ENCODE assay signal across 7 cellular contexts in genomic region chr7:105581066-105581811, GRCh38. TPM values are rescaled to one million over a fixed set of nuclear protein-coding genes. Genes with fewer than 3 reads are reported as not detected.
A peak's percentile ranks its signal among the peaks of the same experiment; 100 is the strongest.
DNase-seq lines count a peak whose midpoint lies in the region; ATAC-seq and TF ChIP-seq lines count a peak whose summit lies in the region.

Gene EFCAB10, minus strand, starts transcription at chr7:105581493. Its CDS starts 30 bp downstream, at chr7:105581463.

- ATAC-seq in GM18505 (IDR thresholded peaks at IDR 0.05; ENCODE audit: unreplicated experiment) (peak; percentile 77), HG02870 (IDR thresholded peaks at IDR 0.05; ENCODE audit: unreplicated experiment) (peak; percentile 80), foreskin keratinocyte (peak; percentile 79), thoracic aorta (ENCODE audit: insufficient number of reproducible peaks, low FRiP score, low read depth) (no peak)

- H3K4me3 ChIP-seq in thoracic aorta = peak within 1 kb of the TSS; percentile 47

- H3K36me3 ChIP-seq in thoracic aorta = no peaks in the 10 kb centered on the region

- H3K9me3 ChIP-seq in thoracic aorta = no peaks in the 10 kb centered on the region

- H3K27me3 Mint-ChIP-seq in nephron progenitor cell (ENCODE audit: low read depth, poor library complexity) = peaks cover 4% of the 10 kb centered on the region

- peak within 1 kb of the TSS; percentile 81 for H3K4me3 Mint-ChIP-seq in nephron progenitor cell

- H3K27me3 ChIP-seq in foreskin keratinocyte = no peaks in the 10 kb centered on the region
- no peaks in the 10 kb centered on the region for H3K27me3 ChIP-seq in thoracic aorta (replicated peaks; ENCODE audit: insufficient read depth)

- no peaks in the 10 kb centered on the region for H3K36me3 Mint-ChIP-seq in nephron progenitor cell (ENCODE audit: low read depth)

- TF ChIP-seq CTCF in foreskin keratinocyte (conservative IDR thresholded peaks at IDR 0.05) = no peak
- TF ChIP-seq CTCF in nephron progenitor cell (IDR thresholded peaks at IDR 0.05) = no peak
- TF ChIP-seq CTCF in thoracic aorta (IDR thresholded peaks at IDR 0.05) = no peak

- H3K27ac Mint-ChIP-seq in nephron progenitor cell = no peak within 1 kb of the TSS

- H3K4me1 Mint-ChIP-seq in nephron progenitor cell = peaks cover 23% of the 10 kb centered on the region

- H3K4me1 ChIP-seq in foreskin keratinocyte (no peaks in the 10 kb centered on the region), thoracic aorta (ENCODE audit: control insufficient read depth in 1 of 2, low read depth in 2 of 2) (peaks cover 0 to 8% of the 10 kb centered on the region in 2 donors)

- peak; percentile 84 for DNase-seq in NCI-H345 (lab: John Stamatoyannopoulos, UW)
- DNase-seq in activated T-helper 1 cell treated with anti-CD3 and anti-CD28 coated beads, Interleukin-2, amount 50 U/mL, for 16 hours (ENCODE audit: low read depth in 1 of 2, low spot score in 1 of 2) = peak; percentile 4 to 7
- peak; percentile 38 to 62 for DNase-seq in foreskin keratinocyte
- peak; percentile 92 for DNase-seq in nephron progenitor cell
- no peak for DNase-seq in thoracic aorta (ENCODE audit: low spot score)

- H3K27ac ChIP-seq in foreskin keratinocyte (no peak within 1 kb of the TSS), thoracic aorta (no peak within 1 kb of the TSS)

- no peak for TF ChIP-seq POLR2A in GM18505 (IDR thresholded peaks at IDR 0.05; ENCODE audit: borderline replicate concordance, extremely low read depth, insufficient read depth, insufficient read length)

- peaks cover 17% of the 10 kb centered on the region for H3K9me3 Mint-ChIP-seq in nephron progenitor cell

RNA-seq across cellular contexts. Expression of gene EFCAB10, which starts in this region (rescaled TPM):
- total RNA-seq in foreskin keratinocyte (0.18 and 0.31 TPM in 2 replicates), thoracic aorta (not detected)
- 0.13 TPM in 1 of 2 replicates, not detected in the other for polyA plus RNA-seq in foreskin keratinocyte

Comparison
In these comparisons a context has a peak if more than half of its experiments do, and no peak if none do; other contexts are left out.
1. Peak in DNase-seq and ATAC-seq in foreskin keratinocyte; RNA of the gene not detected or under 1 TPM.